Comparison of ENCODE assay signal across 20 cellular contexts in the genomic region with DNA sequence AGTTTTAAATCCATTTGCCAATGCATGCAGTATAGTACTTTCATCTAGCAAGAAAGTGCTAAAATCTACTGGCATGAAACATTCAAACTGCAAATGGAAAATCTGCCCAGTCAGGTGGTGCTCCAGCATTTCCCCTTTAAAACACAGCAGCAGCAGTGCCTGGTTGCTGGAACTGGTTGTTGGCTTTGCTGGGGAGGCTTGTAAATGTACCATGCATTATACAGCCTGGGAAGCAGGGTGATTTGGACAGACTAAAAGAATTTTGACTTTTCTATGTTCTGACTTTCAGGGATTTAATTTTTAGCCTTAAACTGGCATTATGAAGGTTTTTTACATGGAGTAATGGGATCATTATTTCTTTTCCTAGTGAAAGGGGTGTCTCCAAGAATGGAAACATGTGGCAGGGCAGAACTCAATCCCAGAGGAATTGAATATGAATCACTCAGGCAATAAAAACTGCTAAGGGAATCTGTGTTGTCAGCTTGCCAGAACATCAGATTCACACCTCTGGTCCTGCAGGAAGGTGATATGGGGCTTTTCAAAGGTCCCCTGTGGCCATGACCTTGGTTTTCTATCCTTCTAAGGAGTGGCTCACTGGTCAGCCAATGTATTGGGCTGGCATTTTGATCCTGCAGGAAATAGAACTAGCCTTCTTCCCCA. TPM values are rescaled to one million over a fixed set of nuclear protein-coding genes. Genes with fewer than 3 reads are reported as not detected.
"Had no signal": no experiment of that assay in that cellular context is flagged by ENCODE, and none has a peak within 500 bp of the region (broad histone marks: within the 10 kb centered on the region; RNA-seq: fewer than 3 reads in every experiment).

No MANE protein-coding gene starts in this region.

- DNase-seq: activated CD4-positive, alpha-beta T cell treated with anti-CD3 and anti-CD28 coated beads, Interleukin-2, amount 10 ng/mL, durations not matched to agents 24 days and 14 days; activated CD4-positive, CD25-positive, alpha-beta regulatory T cell; activated CD8-positive, alpha-beta memory T cell treated with anti-CD3 and anti-CD28 coated beads, Interleukin-2, amount 50 U/mL, for 48 hours; activated CD8-positive, alpha-beta T cell treated with anti-CD3 and anti-CD28 coated beads, Interleukin-2, amount 10 ng/mL, durations not matched to agents 7 days and 5 days; activated gamma-delta T cell treated with Interleukin-2 at 50 U/mL for 16 hours; activated naive CD8-positive, alpha-beta T cell treated with anti-CD3 and anti-CD28 coated beads for 36 hours; activated T-cell treated with anti-CD3 and anti-CD28 coated beads, Interleukin-2, amount 50 U/mL, for 72 hours; esophagus squamous epithelium; foreskin fibroblast; hippocampal formation; kidney glomerular epithelial cell; mesenchymal stem cell; natural killer cell; retina; stimulated activated CD4-positive, alpha-beta T cell treated with anti-CD3 and anti-CD28 coated beads, Interleukin-2, amount 100 ng/mL, for 48 hours; thyroid gland had no signal

- H3K4me3 ChIP-seq: coronary artery, esophagus squamous epithelium, thyroid gland had no signal

- ATAC-seq: activated CD8-positive, alpha-beta T cell treated with anti-CD3 and anti-CD28 coated beads, Interleukin-2, amount 10 ng/mL, durations not matched to agents 7 days and 5 days; activated T-cell treated with anti-CD3 and anti-CD28 coated beads, Interleukin-2, amount 50 U/mL, for 72 hours; natural killer cell; stimulated activated memory B cell treated with anti-CD40 and anti-IgM and Interleukin-4, amounts not matched to agents 10 μg/mL and 1 μg/mL and 100 μg/mL, for 72 hours had no signal

- H3K36me3 ChIP-seq: neutrophil, thyroid gland had no signal

- H3K9me3 ChIP-seq: esophagus squamous epithelium, neutrophil, thyroid gland had no signal

- H3K27ac ChIP-seq: coronary artery, esophagus squamous epithelium, neutrophil, thyroid gland had no signal

RNA-seq across cellular contexts. Expression of a gene that starts 9.0 kb away (rescaled TPM):
- total RNA-seq: activated CD4-positive, alpha-beta T cell treated with anti-CD3 and anti-CD28 coated beads, Interleukin-2, amount 10 ng/mL, durations not matched to agents 24 days and 14 days; activated CD8-positive, alpha-beta T cell treated with anti-CD3 and anti-CD28 coated beads, Interleukin-2, amount 10 ng/mL, durations not matched to agents 7 days and 5 days; activated naive CD8-positive, alpha-beta T cell treated with anti-CD3 and anti-CD28 coated beads for 36 hours; liver; natural killer cell had no signal
